8 cellular contexts compared by ENCODE assay signal in genomic region chr15:44713006-44713966, GRCh38. TPM values are rescaled to one million over a fixed set of nuclear protein-coding genes. Genes with fewer than 3 reads are reported as not detected.
A peak's percentile ranks its signal among the peaks of the same experiment; 100 is the strongest.
DNase-seq lines count a peak whose midpoint lies in the region; ATAC-seq and TF ChIP-seq lines count a peak whose summit lies in the region.

No MANE protein-coding gene starts in this region.

- no TSS peak for BruUV-seq in Panc1 (replicated peaks; lab: Mats Ljungman, UMichigan)

- H3K36me3 ChIP-seq in Panc1 (ENCODE audit: control insufficient read depth, insufficient read depth, low read length) (peaks cover 30% of the 10 kb centered on the region), neuron (ENCODE audit: insufficient read depth, low read length) (peaks cover 32% of the 10 kb centered on the region)

- POLR2A ChIA-PET in AG04450 (lab: Yijun Ruan, JAX) (interaction anchor here (0.5 to 5.0 kb wide), 5 partner anchors 15 to 490 kb away, joined by 3 to 67 read pairs (median 5); partner anchors contain the start of gene TRIM69), Panc1 (lab: Charles Lee) (interaction anchor here (0.7 to 3.8 kb wide), 5 partner anchors 15 to 122 kb away, joined by 4 to 28 read pairs (median 7); partner anchors contain the start of gene SPG11)

- no peak for ATAC-seq in Panc1

- TF ChIP-seq CTCF in AG04450 (IDR thresholded peaks at IDR 0.05; ENCODE audit: low read depth, low read length) (peak; percentile 40), GM12873 (IDR thresholded peaks at IDR 0.05; ENCODE audit: insufficient read depth, low read depth, low read length, missing control alignments) (peak; percentile 34), Panc1 (IDR thresholded peaks at IDR 0.05) (peak; percentile 65), dorsolateral prefrontal cortex (IDR thresholded peaks at IDR 0.05 in 54 of 56, conservative IDR thresholded peaks at IDR 0.05 in 2 of 56; ENCODE audit: low read depth in 1 of 56, partially characterized antibody in 56 of 56) (peak in 34 of 56 donors; percentile 9 to 54 (median 26))

- H3K9me3 ChIP-seq in AG04450 (ENCODE audit: control insufficient read depth, insufficient read depth, low read length) (no peaks in the 10 kb centered on the region; the same call in 1 of the 2 replicates), Panc1 (ENCODE audit: control insufficient read depth, insufficient read depth, low read depth, low read length) (no peaks in the 10 kb centered on the region), neuron (ENCODE audit: low read length) (no peaks in the 10 kb centered on the region)

- H3K4me3 ChIP-seq in AG04450 (ENCODE audit: low read depth, low read length) (peak overlapping the region; percentile 96), Panc1 (ENCODE audit: low read depth in 2 of 2, low read length in 2 of 2) (peak overlapping the region; percentile 76 to 99), dorsolateral prefrontal cortex (peak overlapping the region; percentile 41 to 99 (median 90)), neuron (ENCODE audit: low read length) (peak overlapping the region; percentile 80)

- H3K27me3 ChIP-seq in AG04450 (ENCODE audit: control insufficient read depth, insufficient read depth, low read length) (no peaks in the 10 kb centered on the region), Panc1 (ENCODE audit: control insufficient read depth, insufficient read depth, low read length) (no peaks in the 10 kb centered on the region), dorsolateral prefrontal cortex (no peaks in the 10 kb centered on the region), neuron (ENCODE audit: insufficient read depth, low read length) (no peaks in the 10 kb centered on the region)

- CTCF ChIA-PET in AG04450 (lab: Charles Lee) (interaction anchor here (0.5 to 4.3 kb wide), 10 partner anchors 15 to 140 kb away, joined by 3 to 54 read pairs (median 5); partner anchors contain the start of genes SPG11 and TRIM69), Panc1 (lab: Charles Lee) (interaction anchor here (0.6 to 2.8 kb wide), 12 partner anchors 8 to 164 kb away, joined by 3 to 44 read pairs (median 4); partner anchors contain the start of genes SPG11 and TRIM69)

- in situ Hi-C loops in Panc1 (cut with HindIII; ENCODE audit: low pct_unique_long_range_greater_than_20kb, low sequenced_read_pairs), result no loop called here

- H3K27ac ChIP-seq in AG04450 (ENCODE audit: low read depth, low read length), result no peak overlapping the region
- H3K27ac ChIP-seq in Panc1 (ENCODE audit: low read length), result peak overlapping the region; percentile 94
- H3K27ac ChIP-seq in dorsolateral prefrontal cortex, result peak overlapping the region in 56 of 59 donors; percentile 3 to 99 (median 94)

- intact Hi-C loops in Panc1 (cut with micrococcal nuclease; ENCODE audit: unreplicated experiment) (no loop called here), dorsolateral prefrontal cortex (cut with DNase I) (loop anchor here (5.0 kb wide), 1 partner anchor 51 kb away; the partner anchor contains the start of gene SPG11 (in 2 of the 2))

- H2AFZ ChIP-seq in neuron (ENCODE audit: low read depth, low read length), result no peak overlapping the region

- H3K4me1 ChIP-seq in Panc1 (ENCODE audit: control insufficient read depth, insufficient read depth, low read length) (peaks cover 25% of the 10 kb centered on the region), neuron (ENCODE audit: insufficient read depth, low read length) (peaks cover 11% of the 10 kb centered on the region)

- no peak for DNase-seq in AG04450 (ENCODE audit: low read depth, low spot score)
- no peak for DNase-seq in Panc1 (ENCODE audit: low read depth, low spot score)
- DNase-seq in dorsolateral prefrontal cortex, result no peak
- DNase-seq in NCI-H2107 treated with DMSO at 0.1 percent for 48 hours (lab: John Stamatoyannopoulos, UW; ENCODE audit: unreplicated experiment), result no peak
- no peak for DNase-seq in Kasumi-1 (lab: John Stamatoyannopoulos, UW)
- DNase-seq in MV-4-11 (lab: John Stamatoyannopoulos, UW), result no peak

RNA-seq across cellular contexts. Expression of gene B2M, which starts 2.0 kb away (rescaled TPM):
- 5,193 and 5,536 TPM in 2 replicates for polyA plus RNA-seq in AG04450 (2011; rRNA removed)
- 456 and 553 TPM in 2 replicates for polyA minus RNA-seq in AG04450 (2011; rRNA and poly(A)+ RNA removed)
- total RNA-seq in Panc1 (2021; ENCODE audit: unreplicated experiment), result 914 TPM
- polyA plus RNA-seq in Panc1 (2012; ENCODE audit: insufficient read length), result 836 TPM
- total RNA-seq in dorsolateral prefrontal cortex, result 1,000 to 10,000 TPM in 4 of 120 experiments, 100 to 1,000 TPM in 116; 213 to 1,235 (median 449) TPM

RNA-seq across cellular contexts. Expression of gene PATL2, which starts 2.2 kb away (rescaled TPM):
- polyA plus RNA-seq in AG04450 (2011; rRNA removed), result 0.17 and 0.50 TPM in 2 replicates
- 0.26 and 0.28 TPM in 2 replicates for polyA minus RNA-seq in AG04450 (2011; rRNA and poly(A)+ RNA removed)
- total RNA-seq in Panc1 (2021; ENCODE audit: unreplicated experiment), result 0.49 TPM
- not detected for polyA plus RNA-seq in Panc1 (2012; ENCODE audit: insufficient read length)
- 1 to 10 TPM in 67 of 120 experiments, under 1 TPM in 45, not detected in 8; 0.20 to 6.3 (median 1.2) TPM for total RNA-seq in dorsolateral prefrontal cortex

RNA-seq across cellular contexts. Expression of gene TRIM69, which starts 23.0 kb away (rescaled TPM):
- 11.9 and 16.4 TPM in 2 replicates for polyA plus RNA-seq in AG04450 (2011; rRNA removed)
- polyA minus RNA-seq in AG04450 (2011; rRNA and poly(A)+ RNA removed), result 10.1 and 15.4 TPM in 2 replicates
- total RNA-seq in Panc1 (2021; ENCODE audit: unreplicated experiment), result 16.7 TPM
- 14.9 TPM for polyA plus RNA-seq in Panc1 (2012; ENCODE audit: insufficient read length)
- 100 to 1,000 TPM in 1 of 120 experiments, 10 to 100 TPM in 119; 31.6 to 103 (median 60.3) TPM for total RNA-seq in dorsolateral prefrontal cortex

RNA-seq across cellular contexts. Expression of gene SPG11, which starts 49.8 kb away (rescaled TPM):
- 39.6 and 48.4 TPM in 2 replicates for polyA plus RNA-seq in AG04450 (2011; rRNA removed)
- 112 and 168 TPM in 2 replicates for polyA minus RNA-seq in AG04450 (2011; rRNA and poly(A)+ RNA removed)
- total RNA-seq in Panc1 (2021; ENCODE audit: unreplicated experiment), result 55.0 TPM
- 42.1 TPM for polyA plus RNA-seq in Panc1 (2012; ENCODE audit: insufficient read length)
- total RNA-seq in dorsolateral prefrontal cortex, result 100 to 1,000 TPM in 9 of 120 experiments, 10 to 100 TPM in 111; 41.3 to 116 (median 77.5) TPM
